ENCODE assay signal across 16 cellular contexts in genomic region chr3:63899997-63900396, GRCh38. TPM values are rescaled to one million over a fixed set of nuclear protein-coding genes. Genes with fewer than 3 reads are reported as not detected.
DNase-seq lines count a peak whose midpoint lies in the region; ATAC-seq and TF ChIP-seq lines count a peak whose summit lies in the region.
"Had no signal": no experiment of that assay in that cellular context is flagged by ENCODE, and none has a peak within 500 bp of the region (broad histone marks: within the 10 kb centered on the region; RNA-seq: fewer than 3 reads in every experiment).

No MANE protein-coding gene starts in this region.

- no peak for ATAC-seq in CD8-positive, alpha-beta T cell
- ATAC-seq in naive thymus-derived CD4-positive, alpha-beta T cell = no peak
- no peak for ATAC-seq in HG03469 (IDR thresholded peaks at IDR 0.05; ENCODE audit: unreplicated experiment)
- no peak for ATAC-seq in activated CD8-positive, alpha-beta memory T cell treated with anti-CD3 and anti-CD28 coated beads, Interleukin-2, amount 10 ng/mL, durations not matched to agents 7 days and 5 days
- ATAC-seq: GM12878 had no signal

- H3K36me3 ChIP-seq in CD8-positive, alpha-beta T cell (ENCODE audit: insufficient read depth, low read length) = no peaks in the 10 kb centered on the region
- H3K36me3 ChIP-seq in naive thymus-derived CD4-positive, alpha-beta T cell (ENCODE audit: control insufficient read depth in 2 of 3, insufficient read depth in 3 of 3, low read length in 3 of 3) = peaks cover 0 to 8% (median 4%) of the 10 kb centered on the region in 3 experiments

- H3K4me1 Mint-ChIP-seq in activated T-cell treated with anti-CD3 and anti-CD28 coated beads, Interleukin-2, amount 50 U/mL, for 24 hours (ENCODE audit: low read depth) = peaks cover 41% of the 10 kb centered on the region
- peaks cover 24% of the 10 kb centered on the region for H3K4me1 Mint-ChIP-seq in CD8-positive, alpha-beta T cell (ENCODE audit: low read depth)
- H3K4me1 Mint-ChIP-seq in activated CD4-positive, alpha-beta memory T cell treated with anti-CD3 and anti-CD28 coated beads, Interleukin-2, amount 10 ng/mL, durations not matched to agents 7 days and 5 days = peaks cover 36% of the 10 kb centered on the region
- peaks cover 15 to 48% (median 24%) of the 10 kb centered on the region in 7 donors for H3K4me1 Mint-ChIP-seq in naive thymus-derived CD4-positive, alpha-beta T cell
- H3K4me1 Mint-ChIP-seq in activated CD8-positive, alpha-beta memory T cell treated with anti-CD3 and anti-CD28 coated beads, Interleukin-2, amount 10 ng/mL, durations not matched to agents 7 days and 5 days = peaks cover 32% of the 10 kb centered on the region

- intact Hi-C loops in CD8-positive, alpha-beta T cell (cut with DNase I, micrococcal nuclease) = no loop called here
- intact Hi-C loops in naive thymus-derived CD4-positive, alpha-beta T cell (cut with micrococcal nuclease) = loop anchor here in 1 of 2 donors (1.0 kb wide), 1 partner anchor 10 kb away; no protein-coding TSS in a partner anchor

- no peak for TF ChIP-seq CTCF in CD8-positive, alpha-beta T cell (IDR thresholded peaks at IDR 0.05)

- no peaks in the 10 kb centered on the region for H3K27me3 ChIP-seq in CD8-positive, alpha-beta T cell (ENCODE audit: insufficient read depth, low read length)
- H3K27me3 ChIP-seq in naive thymus-derived CD4-positive, alpha-beta T cell (ENCODE audit: control insufficient read depth in 2 of 2, insufficient read depth in 2 of 2, low read length in 2 of 2) = no peaks in the 10 kb centered on the region

- DNase-seq in activated T-cell treated with anti-CD3 and anti-CD28 coated beads, Interleukin-2, amount 50 U/mL, for 24 hours = no peak
- DNase-seq in activated T-cell treated with anti-CD3 and anti-CD28 coated beads, Interleukin-2, amount 50 U/mL, for 1 hour = no peak
- DNase-seq in CD8-positive, alpha-beta T cell = no peak
- no peak for DNase-seq in activated CD4-positive, alpha-beta memory T cell treated with anti-CD3 and anti-CD28 coated beads, Interleukin-2, amount 10 ng/mL, durations not matched to agents 7 days and 5 days
- no peak for DNase-seq in naive thymus-derived CD4-positive, alpha-beta T cell
- DNase-seq in activated CD8-positive, alpha-beta memory T cell treated with anti-CD3 and anti-CD28 coated beads, Interleukin-2, amount 10 ng/mL, durations not matched to agents 7 days and 5 days = no peak
- DNase-seq in HUDEP-2 (lab: John Stamatoyannopoulos, UW; ENCODE audit: unreplicated experiment in 76 of 76) = no peak
- DNase-seq: C1 segment of cervical spinal cord, DMS79, NCI-H1417 treated with DMSO at 0.1 percent for 48 hours, NCI-H524 had no signal

- no peaks in the 10 kb centered on the region for H3K4me1 ChIP-seq in CD8-positive, alpha-beta T cell (ENCODE audit: insufficient read depth, low read length)
- peaks cover 0 to 4% of the 10 kb centered on the region in 2 donors for H3K4me1 ChIP-seq in naive thymus-derived CD4-positive, alpha-beta T cell (ENCODE audit: control insufficient read depth in 2 of 2, insufficient read depth in 2 of 2, low read length in 2 of 2)
- H3K4me1 ChIP-seq: HAP-1 had no signal

- peaks cover 3% of the 10 kb centered on the region for H3K9me3 Mint-ChIP-seq in activated T-cell treated with anti-CD3 and anti-CD28 coated beads, Interleukin-2, amount 50 U/mL, for 24 hours
- no peaks in the 10 kb centered on the region for H3K9me3 Mint-ChIP-seq in CD8-positive, alpha-beta T cell
- H3K9me3 Mint-ChIP-seq in activated CD4-positive, alpha-beta memory T cell treated with anti-CD3 and anti-CD28 coated beads, Interleukin-2, amount 10 ng/mL, durations not matched to agents 7 days and 5 days = no peaks in the 10 kb centered on the region
- no peaks in the 10 kb centered on the region for H3K9me3 Mint-ChIP-seq in naive thymus-derived CD4-positive, alpha-beta T cell
- H3K9me3 Mint-ChIP-seq in activated CD8-positive, alpha-beta memory T cell treated with anti-CD3 and anti-CD28 coated beads, Interleukin-2, amount 10 ng/mL, durations not matched to agents 7 days and 5 days (ENCODE audit: low read depth) = peaks cover 4% of the 10 kb centered on the region

- no peaks in the 10 kb centered on the region for H3K9me3 ChIP-seq in CD8-positive, alpha-beta T cell (ENCODE audit: low read length)
- H3K9me3 ChIP-seq in naive thymus-derived CD4-positive, alpha-beta T cell (ENCODE audit: control insufficient read depth in 2 of 3, low read length in 3 of 3) = no peaks in the 10 kb centered on the region
- H3K9me3 ChIP-seq: HAP-1 had no signal

- H3K4me3 ChIP-seq in CD8-positive, alpha-beta T cell (ENCODE audit: low read depth, low read length) = no peak overlapping the region
- no peak overlapping the region for H3K4me3 ChIP-seq in naive thymus-derived CD4-positive, alpha-beta T cell (ENCODE audit: low read length)
- H3K4me3 ChIP-seq: GM12878, HAP-1 had no signal

- POLR2A ChIA-PET in CD8-positive, alpha-beta T cell (lab: Charles Lee) = interaction anchor here (1.3 kb wide), 1 partner anchor 32 kb away, joined by 3 read pairs; no protein-coding TSS in a partner anchor
- POLR2A ChIA-PET in activated CD4-positive, alpha-beta memory T cell treated with anti-CD3 and anti-CD28 coated beads, Interleukin-2, amount 10 ng/mL, durations not matched to agents 7 days and 5 days (lab: Charles Lee) = no interaction called here
- POLR2A ChIA-PET in naive thymus-derived CD4-positive, alpha-beta T cell (lab: Charles Lee) = no interaction called here

- CTCF ChIA-PET in CD8-positive, alpha-beta T cell (lab: Charles Lee) = no interaction called here
- CTCF ChIA-PET in activated CD4-positive, alpha-beta memory T cell treated with anti-CD3 and anti-CD28 coated beads, Interleukin-2, amount 10 ng/mL, durations not matched to agents 7 days and 5 days (lab: Charles Lee) = no interaction called here
- CTCF ChIA-PET in naive thymus-derived CD4-positive, alpha-beta T cell (lab: Charles Lee) = no interaction called here
- CTCF ChIA-PET in activated CD8-positive, alpha-beta memory T cell treated with anti-CD3 and anti-CD28 coated beads, Interleukin-2, amount 10 ng/mL, durations not matched to agents 7 days and 5 days (lab: Charles Lee) = no interaction called here

- H3K36me3 Mint-ChIP-seq in activated T-cell treated with anti-CD3 and anti-CD28 coated beads, Interleukin-2, amount 50 U/mL, for 24 hours (ENCODE audit: low read depth) = peaks cover 63% of the 10 kb centered on the region
- H3K36me3 Mint-ChIP-seq in CD8-positive, alpha-beta T cell = peaks cover 51% of the 10 kb centered on the region
- peaks cover 52% of the 10 kb centered on the region for H3K36me3 Mint-ChIP-seq in activated CD4-positive, alpha-beta memory T cell treated with anti-CD3 and anti-CD28 coated beads, Interleukin-2, amount 10 ng/mL, durations not matched to agents 7 days and 5 days (ENCODE audit: low read depth)
- peaks cover 5 to 36% (median 21%) of the 10 kb centered on the region in 5 donors for H3K36me3 Mint-ChIP-seq in naive thymus-derived CD4-positive, alpha-beta T cell
- H3K36me3 Mint-ChIP-seq in activated CD8-positive, alpha-beta memory T cell treated with anti-CD3 and anti-CD28 coated beads, Interleukin-2, amount 10 ng/mL, durations not matched to agents 7 days and 5 days = peaks cover 45% of the 10 kb centered on the region

- no peaks in the 10 kb centered on the region for H3K27me3 Mint-ChIP-seq in activated T-cell treated with anti-CD3 and anti-CD28 coated beads, Interleukin-2, amount 50 U/mL, for 24 hours
- H3K27me3 Mint-ChIP-seq in CD8-positive, alpha-beta T cell (ENCODE audit: low read depth) = no peaks in the 10 kb centered on the region
- no peaks in the 10 kb centered on the region for H3K27me3 Mint-ChIP-seq in activated CD4-positive, alpha-beta memory T cell treated with anti-CD3 and anti-CD28 coated beads, Interleukin-2, amount 10 ng/mL, durations not matched to agents 7 days and 5 days
- H3K27me3 Mint-ChIP-seq in naive thymus-derived CD4-positive, alpha-beta T cell = no peaks in the 10 kb centered on the region
- no peaks in the 10 kb centered on the region for H3K27me3 Mint-ChIP-seq in activated CD8-positive, alpha-beta memory T cell treated with anti-CD3 and anti-CD28 coated beads, Interleukin-2, amount 10 ng/mL, durations not matched to agents 7 days and 5 days

- no peak overlapping the region for H3K4me3 Mint-ChIP-seq in activated T-cell treated with anti-CD3 and anti-CD28 coated beads, Interleukin-2, amount 50 U/mL, for 24 hours
- no peak overlapping the region for H3K4me3 Mint-ChIP-seq in CD8-positive, alpha-beta T cell
- no peak overlapping the region for H3K4me3 Mint-ChIP-seq in activated CD4-positive, alpha-beta memory T cell treated with anti-CD3 and anti-CD28 coated beads, Interleukin-2, amount 10 ng/mL, durations not matched to agents 7 days and 5 days
- peak overlapping the region in 1 of 10 donors; percentile 25 for H3K4me3 Mint-ChIP-seq in naive thymus-derived CD4-positive, alpha-beta T cell
- no peak overlapping the region for H3K4me3 Mint-ChIP-seq in activated CD8-positive, alpha-beta memory T cell treated with anti-CD3 and anti-CD28 coated beads, Interleukin-2, amount 10 ng/mL, durations not matched to agents 7 days and 5 days

- peak overlapping the region; percentile 37 for H3K27ac Mint-ChIP-seq in activated T-cell treated with anti-CD3 and anti-CD28 coated beads, Interleukin-2, amount 50 U/mL, for 24 hours
- peak overlapping the region; percentile 27 for H3K27ac Mint-ChIP-seq in CD8-positive, alpha-beta T cell
- peak overlapping the region; percentile 1 for H3K27ac Mint-ChIP-seq in activated CD4-positive, alpha-beta memory T cell treated with anti-CD3 and anti-CD28 coated beads, Interleukin-2, amount 10 ng/mL, durations not matched to agents 7 days and 5 days
- peak overlapping the region in 7 of 9 donors; percentile 17 to 58 (median 29) for H3K27ac Mint-ChIP-seq in naive thymus-derived CD4-positive, alpha-beta T cell
- no peak overlapping the region for H3K27ac Mint-ChIP-seq in activated CD8-positive, alpha-beta memory T cell treated with anti-CD3 and anti-CD28 coated beads, Interleukin-2, amount 10 ng/mL, durations not matched to agents 7 days and 5 days

- no peak overlapping the region for H3K27ac ChIP-seq in CD8-positive, alpha-beta T cell (ENCODE audit: low read depth, low read length)
- H3K27ac ChIP-seq in naive thymus-derived CD4-positive, alpha-beta T cell (ENCODE audit: low read depth, low read length) = no peak overlapping the region

RNA-seq across cellular contexts. Expression of gene SCAANT1, which starts 12.2 kb away (rescaled TPM):
- total RNA-seq in CD8-positive, alpha-beta T cell = not detected
- total RNA-seq in activated CD4-positive, alpha-beta memory T cell treated with anti-CD3 and anti-CD28 coated beads, Interleukin-2, amount 10 ng/mL, durations not matched to agents 7 days and 5 days = not detected
- total RNA-seq in naive thymus-derived CD4-positive, alpha-beta T cell = not detected
- not detected for polyA plus RNA-seq in naive thymus-derived CD4-positive, alpha-beta T cell
- 1 to 10 TPM in 1 of 2 experiments, not detected in 1; 1.3 TPM for total RNA-seq in activated CD8-positive, alpha-beta memory T cell treated with anti-CD3 and anti-CD28 coated beads, Interleukin-2, amount 10 ng/mL, durations not matched to agents 7 days and 5 days
- total RNA-seq: G401, HT1080 had no signal

RNA-seq across cellular contexts. Expression of gene ATXN7, which starts 36.3 kb away (rescaled TPM):
- 100 to 1,000 TPM; 273 to 278 TPM for total RNA-seq in CD8-positive, alpha-beta T cell
- 10 to 100 TPM; 59.5 to 61.2 TPM for total RNA-seq in activated CD4-positive, alpha-beta memory T cell treated with anti-CD3 and anti-CD28 coated beads, Interleukin-2, amount 10 ng/mL, durations not matched to agents 7 days and 5 days
- 100 to 1,000 TPM in 4 of 5 experiments, 10 to 100 TPM in 1; 72.2 to 204 (median 160) TPM for total RNA-seq in naive thymus-derived CD4-positive, alpha-beta T cell
- polyA plus RNA-seq in naive thymus-derived CD4-positive, alpha-beta T cell = 10 to 100 TPM; 29.8 to 31.6 TPM
- 10 to 100 TPM; 41.9 to 56.5 TPM for total RNA-seq in activated CD8-positive, alpha-beta memory T cell treated with anti-CD3 and anti-CD28 coated beads, Interleukin-2, amount 10 ng/mL, durations not matched to agents 7 days and 5 days

RNA-seq across cellular contexts. Expression of gene THOC7, which starts 36.4 kb away (rescaled TPM):
- 10 to 100 TPM; 23.0 to 25.5 TPM for total RNA-seq in CD8-positive, alpha-beta T cell
- 10 to 100 TPM; 78.4 to 79.2 TPM for total RNA-seq in activated CD4-positive, alpha-beta memory T cell treated with anti-CD3 and anti-CD28 coated beads, Interleukin-2, amount 10 ng/mL, durations not matched to agents 7 days and 5 days
- total RNA-seq in naive thymus-derived CD4-positive, alpha-beta T cell = 10 to 100 TPM; 24.6 to 86.2 (median 38.7) TPM
- 100 to 1,000 TPM in 1 of 2 donors, 10 to 100 TPM in 1; 60.0 to 113 TPM for polyA plus RNA-seq in naive thymus-derived CD4-positive, alpha-beta T cell
- 10 to 100 TPM; 77.7 to 78.1 TPM for total RNA-seq in activated CD8-positive, alpha-beta memory T cell treated with anti-CD3 and anti-CD28 coated beads, Interleukin-2, amount 10 ng/mL, durations not matched to agents 7 days and 5 days
